ENCODE assay signal across 8 cellular contexts in the genomic region with DNA sequence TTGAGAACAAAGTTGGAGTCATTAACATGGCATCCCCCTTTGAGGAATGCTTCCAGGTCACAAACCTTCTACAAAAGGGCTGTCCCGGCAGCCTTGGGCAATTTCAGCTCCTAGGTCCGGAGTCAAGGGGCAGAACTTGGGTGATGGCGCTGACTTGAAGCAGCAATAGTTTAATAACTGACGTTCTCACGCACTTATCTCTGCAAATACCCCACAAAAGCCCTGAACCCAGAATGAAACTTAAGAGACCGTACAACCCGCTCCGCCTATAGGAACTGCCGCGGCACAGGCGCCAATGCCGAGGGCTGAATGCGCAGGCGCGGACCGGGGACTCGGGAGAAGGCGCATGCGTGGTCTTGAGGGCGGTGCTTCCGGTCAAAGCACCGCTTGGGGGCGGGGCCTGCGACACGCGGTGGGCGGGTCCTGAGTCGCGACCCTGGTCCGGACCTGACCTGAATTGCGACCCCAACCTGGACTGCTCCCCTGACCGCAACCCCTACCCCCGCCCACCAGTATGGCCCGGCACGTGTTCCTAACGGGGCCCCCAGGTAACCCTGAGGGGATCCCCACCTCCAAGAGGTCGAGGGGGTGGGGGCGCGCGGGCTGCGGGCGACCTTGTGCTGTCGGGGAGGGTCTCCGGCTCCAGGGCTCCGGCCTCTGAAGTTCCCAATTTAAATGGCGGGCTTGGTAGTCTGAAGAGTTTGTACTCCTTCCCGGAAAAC. TPM values are rescaled to one million over a fixed set of nuclear protein-coding genes. Genes with fewer than 3 reads are reported as not detected.
DNase-seq lines count a peak whose midpoint lies in the region; ATAC-seq and TF ChIP-seq lines count a peak whose summit lies in the region.

TSS of gene NTPCR (plus strand) at position 415 of the 722 bp plus-strand sequence. CDS start at position 515, 100 bp downstream.

- peaks cover 23% of the 10 kb centered on the region for H3K4me1 ChIP-seq in adipocyte (ENCODE audit: control insufficient read depth, insufficient read depth, low read length)

- no peaks in the 10 kb centered on the region for H3K36me3 ChIP-seq in adipocyte (ENCODE audit: control insufficient read depth, insufficient read depth, low read length, severe bottlenecking)

- H3K27ac Mint-ChIP-seq in type B pancreatic cell: peak within 1 kb of the TSS; percentile 94

- H3K9ac ChIP-seq in adipocyte (ENCODE audit: low read length): peak within 1 kb of the TSS; percentile 85

- H3K9me3 ChIP-seq in adipocyte (ENCODE audit: control insufficient read depth, low read length): no peaks in the 10 kb centered on the region

- TF ChIP-seq CTCF in GM12865 (IDR thresholded peaks at IDR 0.05; ENCODE audit: insufficient read depth, low read depth, low read length, missing control alignments) (no peak), type B pancreatic cell (conservative IDR thresholded peaks at IDR 0.05) (peak; percentile 15)

- peaks cover 33% of the 10 kb centered on the region for H3K4me1 Mint-ChIP-seq in type B pancreatic cell (ENCODE audit: unreplicated experiment)

- H3K27me3 ChIP-seq in adipocyte (replicated peaks; ENCODE audit: control insufficient read depth, insufficient read depth, low read length): no peaks in the 10 kb centered on the region

- peaks cover 6% of the 10 kb centered on the region for H3K36me3 Mint-ChIP-seq in type B pancreatic cell

- intact Hi-C loops in cardiac septum (cut with DNase I): loop anchor here (5.0 kb wide), 2 partner anchors 143 to 318 kb away; partner anchors contain the start of genes MAP10 and SIPA1L2

- peak; percentile 90 for ATAC-seq in HG02759 (IDR thresholded peaks at IDR 0.05; ENCODE audit: unreplicated experiment)

- DNase-seq in GM12865 (ENCODE audit: low read depth) (peak; percentile 96), NCI-H1417 (lab: John Stamatoyannopoulos, UW) (peak; percentile 87 to 96 (median 87)), T follicular helper cell (ENCODE audit: low read depth) (peak; percentile 91), adipocyte (ENCODE audit: low read depth) (peak; percentile 98), cardiac septum (ENCODE audit: low spot score) (peak; percentile 97), pons (ENCODE audit: low spot score) (peak; percentile 88), type B pancreatic cell (ENCODE audit: extremely low spot score, unreplicated experiment) (peak; percentile 99)

- H3K4me3 ChIP-seq in GM12865 (ENCODE audit: low read depth, low read length) (peak within 1 kb of the TSS; percentile 98), adipocyte (ENCODE audit: low read length) (peak within 1 kb of the TSS; percentile 83)

- H3K27me3 Mint-ChIP-seq in type B pancreatic cell: no peaks in the 10 kb centered on the region

- H3K9me3 Mint-ChIP-seq in type B pancreatic cell: peaks cover 4% of the 10 kb centered on the region

- H3K4me3 Mint-ChIP-seq in type B pancreatic cell: peak within 1 kb of the TSS; percentile 98

RNA-seq across cellular contexts. Expression of gene NTPCR, which starts in this region (rescaled TPM):
- total RNA-seq in cardiac septum (47.1 TPM), type B pancreatic cell (ENCODE audit: low replicate concordance) (49.6 and 57.1 TPM in 2 replicates)

Comparison
In these comparisons a context has a peak if more than half of its experiments do, and no peak if none do; other contexts are left out.
1. Peak in every context shown above with its lines: DNase-seq, ATAC-seq and H3K4me3 ChIP-seq.